23 cellular contexts compared by ENCODE assay signal in genomic region chr9:3277200-3277599, GRCh38.
DNase-seq lines count a peak whose midpoint lies in the region; ATAC-seq and TF ChIP-seq lines count a peak whose summit lies in the region.
"Had no signal": no experiment of that assay in that cellular context is flagged by ENCODE, and none has a peak within 500 bp of the region (broad histone marks: within the 10 kb centered on the region; RNA-seq: fewer than 3 reads in every experiment).

No MANE protein-coding gene starts in this region.

- CTCF ChIA-PET in CD4-positive, alpha-beta T cell (lab: Charles Lee) = no interaction called here
- CTCF ChIA-PET in activated CD4-positive, alpha-beta memory T cell treated with anti-CD3 and anti-CD28 coated beads, Interleukin-2, amount 10 ng/mL, durations not matched to agents 7 days and 5 days (lab: Charles Lee) = interaction anchor here (2.1 kb wide), 1 partner anchor 36 kb away, joined by 5 read pairs; no protein-coding TSS in a partner anchor

- POLR2A ChIA-PET in CD4-positive, alpha-beta T cell (lab: Charles Lee) = no interaction called here
- POLR2A ChIA-PET in activated CD4-positive, alpha-beta memory T cell treated with anti-CD3 and anti-CD28 coated beads, Interleukin-2, amount 10 ng/mL, durations not matched to agents 7 days and 5 days (lab: Charles Lee) = no interaction called here

- H3K9me3 Mint-ChIP-seq in CD4-positive, alpha-beta T cell = no peaks in the 10 kb centered on the region
- no peaks in the 10 kb centered on the region for H3K9me3 Mint-ChIP-seq in effector memory CD8-positive, alpha-beta T cell
- H3K9me3 Mint-ChIP-seq in activated CD4-positive, alpha-beta memory T cell treated with anti-CD3 and anti-CD28 coated beads, Interleukin-2, amount 10 ng/mL, durations not matched to agents 7 days and 5 days = no peaks in the 10 kb centered on the region
- H3K9me3 Mint-ChIP-seq: activated T-helper 2 cell treated with anti-CD3 and anti-CD28 coated beads, Interferon-gamma antibody, Interleukin-2, Interleukin-4, amounts not matched to agents 10 μg/mL and 5 μg/mL and 100 μg/mL, durations not matched to agents 14 hours and 24 hours and 36 hours; stimulated activated naive CD8-positive, alpha-beta T cell treated with anti-CD3 and anti-CD28 coated beads, Interleukin-15, amount 100 ng/mL, for 72 hours had no signal

- H3K9me3 ChIP-seq in CD4-positive, alpha-beta T cell (ENCODE audit: control insufficient read depth, low read length) = no peaks in the 10 kb centered on the region
- H3K9me3 ChIP-seq: adrenal gland, upper lobe of right lung had no signal

- H3K4me3 ChIP-seq in brain microvascular endothelial cell (ENCODE audit: low read depth, low read length) = no peak overlapping the region
- H3K4me3 ChIP-seq: adrenal gland, upper lobe of right lung had no signal

- ATAC-seq in GM21576 (IDR thresholded peaks at IDR 0.05; ENCODE audit: unreplicated experiment) (peak; percentile 76), HG03378 (IDR thresholded peaks at IDR 0.05; ENCODE audit: unreplicated experiment) (peak; percentile 45)
- no peak for ATAC-seq in CD4-positive, alpha-beta T cell (ENCODE audit: poor library complexity)
- ATAC-seq in effector memory CD8-positive, alpha-beta T cell (replicated peaks) = no peak
- ATAC-seq: HepG2; Panc1; sciatic nerve; stimulated activated naive CD8-positive, alpha-beta T cell treated with anti-CD3 and anti-CD28 coated beads, Interleukin-15, amount 100 ng/mL, for 72 hours; upper lobe of right lung had no signal

- H3K36me3 ChIP-seq in brain microvascular endothelial cell (replicated peaks) = no peaks in the 10 kb centered on the region
- H3K36me3 ChIP-seq: adrenal gland had no signal

- no peak overlapping the region for H3K4me3 Mint-ChIP-seq in CD4-positive, alpha-beta T cell
- no peak overlapping the region for H3K4me3 Mint-ChIP-seq in effector memory CD8-positive, alpha-beta T cell
- no peak overlapping the region for H3K4me3 Mint-ChIP-seq in activated CD4-positive, alpha-beta memory T cell treated with anti-CD3 and anti-CD28 coated beads, Interleukin-2, amount 10 ng/mL, durations not matched to agents 7 days and 5 days
- H3K4me3 Mint-ChIP-seq: CD14-positive monocyte; stimulated activated naive CD8-positive, alpha-beta T cell treated with anti-CD3 and anti-CD28 coated beads, Interleukin-15, amount 100 ng/mL, for 72 hours had no signal

- peak; percentile 25 for DNase-seq in NOMO-1 treated with DMSO at 0.1 percent for 48 hours (lab: John Stamatoyannopoulos, UW; ENCODE audit: unreplicated experiment)
- DNase-seq in NOMO-1 treated with dmso at 0.1 percent for 144 hours (lab: John Stamatoyannopoulos, UW; ENCODE audit: unreplicated experiment) = no peak
- no peak for DNase-seq in CD4-positive, alpha-beta T cell
- DNase-seq in effector memory CD8-positive, alpha-beta T cell = no peak
- DNase-seq in activated CD4-positive, alpha-beta memory T cell treated with anti-CD3 and anti-CD28 coated beads, Interleukin-2, amount 10 ng/mL, durations not matched to agents 7 days and 5 days = no peak
- DNase-seq in brain microvascular endothelial cell = no peak
- DNase-seq: 8988T; activated CD4-positive, alpha-beta T cell treated with anti-CD3 and anti-CD28 coated beads for 1 hour; adrenal gland; caudate nucleus; effector CD4-positive, alpha-beta T cell; head of caudate nucleus; NCI-H1048; NCI-H524 treated with DMSO at 0.1 percent for 48 hours; stimulated activated naive CD8-positive, alpha-beta T cell treated with anti-CD3 and anti-CD28 coated beads, Interleukin-15, amount 100 ng/mL, for 72 hours; upper lobe of right lung had no signal

- no peak overlapping the region for H3K27ac ChIP-seq in CD4-positive, alpha-beta T cell (ENCODE audit: low read depth, low read length)
- H3K27ac ChIP-seq in brain microvascular endothelial cell = no peak overlapping the region
- H3K27ac ChIP-seq: adrenal gland, upper lobe of right lung had no signal

- peaks cover 71% of the 10 kb centered on the region for H3K36me3 Mint-ChIP-seq in CD4-positive, alpha-beta T cell (ENCODE audit: low read depth)
- H3K36me3 Mint-ChIP-seq in effector memory CD8-positive, alpha-beta T cell (ENCODE audit: insufficient read depth) = peaks cover 10% of the 10 kb centered on the region
- peaks cover 3% of the 10 kb centered on the region for H3K36me3 Mint-ChIP-seq in activated CD4-positive, alpha-beta memory T cell treated with anti-CD3 and anti-CD28 coated beads, Interleukin-2, amount 10 ng/mL, durations not matched to agents 7 days and 5 days (ENCODE audit: low read depth)

- TF ChIP-seq CTCF in CD4-positive, alpha-beta T cell (IDR thresholded peaks at IDR 0.05) = no peak
- no peak for TF ChIP-seq CTCF in brain microvascular endothelial cell (IDR thresholded peaks at IDR 0.05; ENCODE audit: low read depth, low read length, missing control alignments)

- H3K27me3 ChIP-seq in CD4-positive, alpha-beta T cell (ENCODE audit: control insufficient read depth, insufficient read depth, low read length) = no peaks in the 10 kb centered on the region
- no peaks in the 10 kb centered on the region for H3K27me3 ChIP-seq in brain microvascular endothelial cell (replicated peaks)
- H3K27me3 ChIP-seq: adrenal gland, upper lobe of right lung had no signal

- no peaks in the 10 kb centered on the region for H3K27me3 Mint-ChIP-seq in CD4-positive, alpha-beta T cell
- no peaks in the 10 kb centered on the region for H3K27me3 Mint-ChIP-seq in effector memory CD8-positive, alpha-beta T cell
- H3K27me3 Mint-ChIP-seq in activated CD4-positive, alpha-beta memory T cell treated with anti-CD3 and anti-CD28 coated beads, Interleukin-2, amount 10 ng/mL, durations not matched to agents 7 days and 5 days = no peaks in the 10 kb centered on the region
- H3K27me3 Mint-ChIP-seq: stimulated activated naive CD8-positive, alpha-beta T cell treated with anti-CD3 and anti-CD28 coated beads, Interleukin-15, amount 100 ng/mL, for 72 hours had no signal

- H3K4me1 Mint-ChIP-seq in CD4-positive, alpha-beta T cell (ENCODE audit: low read depth) = no peaks in the 10 kb centered on the region
- peaks cover 0 to 10% of the 10 kb centered on the region in 2 donors for H3K4me1 Mint-ChIP-seq in effector memory CD8-positive, alpha-beta T cell (ENCODE audit: low read depth in 2 of 2)
- H3K4me1 Mint-ChIP-seq in activated CD4-positive, alpha-beta memory T cell treated with anti-CD3 and anti-CD28 coated beads, Interleukin-2, amount 10 ng/mL, durations not matched to agents 7 days and 5 days = peaks cover 3% of the 10 kb centered on the region
- H3K4me1 Mint-ChIP-seq: stimulated activated naive CD8-positive, alpha-beta T cell treated with anti-CD3 and anti-CD28 coated beads, Interleukin-15, amount 100 ng/mL, for 72 hours had no signal

- intact Hi-C loops in CD4-positive, alpha-beta T cell (cut with DNase I, micrococcal nuclease) = no loop called here

- H3K27ac Mint-ChIP-seq in CD4-positive, alpha-beta T cell = no peak overlapping the region
- no peak overlapping the region for H3K27ac Mint-ChIP-seq in effector memory CD8-positive, alpha-beta T cell
- H3K27ac Mint-ChIP-seq in activated CD4-positive, alpha-beta memory T cell treated with anti-CD3 and anti-CD28 coated beads, Interleukin-2, amount 10 ng/mL, durations not matched to agents 7 days and 5 days = no peak overlapping the region
- H3K27ac Mint-ChIP-seq: activated T-helper 2 cell treated with anti-CD3 and anti-CD28 coated beads, Interferon-gamma antibody, Interleukin-2, Interleukin-4, amounts not matched to agents 10 μg/mL and 5 μg/mL and 100 μg/mL, durations not matched to agents 14 hours and 24 hours and 36 hours; CD14-positive monocyte; stimulated activated naive CD8-positive, alpha-beta T cell treated with anti-CD3 and anti-CD28 coated beads, Interleukin-15, amount 100 ng/mL, for 72 hours had no signal

- in situ Hi-C loops in brain microvascular endothelial cell (cut with HindIII; ENCODE audit: low pct_ligation_motif_present, low sequenced_read_pairs) = no loop called here

Comparison
In these comparisons a context has a peak if more than half of its experiments do, and no peak if none do; other contexts are left out.
1. ATAC-seq: peak in GM21576 (single experiment) and HG03378 (single experiment); none in CD4-positive, alpha-beta T cell (single experiment) and effector memory CD8-positive, alpha-beta T cell (single experiment).